1 cellular context compared by ENCODE assay signal in genomic region chr13:52751196-52751595, GRCh38.
TF ChIP-seq lines count a peak whose summit lies in the region.

No MANE protein-coding gene starts in this region.

TF ChIP-seq in WTC11, 78 proteins besides CTCF, POLR2A, EP300 and RAD21 (continued from another document):
- TF ChIP-seq, protein P1, sequence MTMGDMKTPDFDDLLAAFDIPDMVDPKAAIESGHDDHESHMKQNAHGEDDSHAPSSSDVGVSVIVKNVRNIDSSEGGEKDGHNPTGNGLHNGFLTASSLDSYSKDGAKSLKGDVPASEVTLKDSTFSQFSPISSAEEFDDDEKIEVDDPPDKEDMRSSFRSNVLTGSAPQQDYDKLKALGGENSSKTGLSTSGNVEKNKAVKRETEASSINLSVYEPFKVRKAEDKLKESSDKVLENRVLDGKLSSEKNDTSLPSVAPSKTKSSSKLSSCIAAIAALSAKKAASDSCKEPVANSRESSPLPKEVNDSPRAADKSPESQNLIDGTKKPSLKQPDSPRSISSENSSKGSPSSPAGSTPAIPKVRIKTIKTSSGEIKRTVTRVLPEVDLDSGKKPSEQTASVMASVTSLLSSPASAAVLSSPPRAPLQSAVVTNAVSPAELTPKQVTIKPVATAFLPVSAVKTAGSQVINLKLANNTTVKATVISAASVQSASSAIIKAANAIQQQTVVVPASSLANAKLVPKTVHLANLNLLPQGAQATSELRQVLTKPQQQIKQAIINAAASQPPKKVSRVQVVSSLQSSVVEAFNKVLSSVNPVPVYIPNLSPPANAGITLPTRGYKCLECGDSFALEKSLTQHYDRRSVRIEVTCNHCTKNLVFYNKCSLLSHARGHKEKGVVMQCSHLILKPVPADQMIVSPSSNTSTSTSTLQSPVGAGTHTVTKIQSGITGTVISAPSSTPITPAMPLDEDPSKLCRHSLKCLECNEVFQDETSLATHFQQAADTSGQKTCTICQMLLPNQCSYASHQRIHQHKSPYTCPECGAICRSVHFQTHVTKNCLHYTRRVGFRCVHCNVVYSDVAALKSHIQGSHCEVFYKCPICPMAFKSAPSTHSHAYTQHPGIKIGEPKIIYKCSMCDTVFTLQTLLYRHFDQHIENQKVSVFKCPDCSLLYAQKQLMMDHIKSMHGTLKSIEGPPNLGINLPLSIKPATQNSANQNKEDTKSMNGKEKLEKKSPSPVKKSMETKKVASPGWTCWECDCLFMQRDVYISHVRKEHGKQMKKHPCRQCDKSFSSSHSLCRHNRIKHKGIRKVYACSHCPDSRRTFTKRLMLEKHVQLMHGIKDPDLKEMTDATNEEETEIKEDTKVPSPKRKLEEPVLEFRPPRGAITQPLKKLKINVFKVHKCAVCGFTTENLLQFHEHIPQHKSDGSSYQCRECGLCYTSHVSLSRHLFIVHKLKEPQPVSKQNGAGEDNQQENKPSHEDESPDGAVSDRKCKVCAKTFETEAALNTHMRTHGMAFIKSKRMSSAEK (CRISPR knock-in tag; IDR thresholded peaks at IDR 0.05; ENCODE audit: borderline replicate concordance) = no peak
- TF ChIP-seq NR3C1 (CRISPR knock-in tag; conservative IDR thresholded peaks at IDR 0.05; ENCODE audit: low read depth) = no peak
- no peak for TF ChIP-seq GABPB1 (CRISPR knock-in tag; IDR thresholded peaks at IDR 0.05)
- no peak for TF ChIP-seq RELA (CRISPR knock-in tag; IDR thresholded peaks at IDR 0.05; ENCODE audit: borderline replicate concordance)
- TF ChIP-seq E2F4 (CRISPR knock-in tag; IDR thresholded peaks at IDR 0.05; ENCODE audit: borderline replicate concordance, low read depth) = no peak
- no peak for TF ChIP-seq HMGA2 (CRISPR knock-in tag; IDR thresholded peaks at IDR 0.05)
- no peak for TF ChIP-seq TEAD4 (CRISPR knock-in tag; IDR thresholded peaks at IDR 0.05)
- no peak for TF ChIP-seq JUN (CRISPR knock-in tag; IDR thresholded peaks at IDR 0.05)
- no peak for TF ChIP-seq PRRX2 (CRISPR knock-in tag; IDR thresholded peaks at IDR 0.05)
